1 cellular context compared by ENCODE assay signal in genomic region chr3:114376091-114376490, GRCh38.
TF ChIP-seq lines count a peak whose summit lies in the region.

No MANE protein-coding gene starts in this region.

TF ChIP-seq in HepG2, 621 proteins besides CTCF, POLR2A, EP300 and RAD21:
- 0 out of 2 replicates have a peak, but pooled peaks have one; percentile 8 for TF ChIP-seq CEBPB (IDR thresholded peaks at IDR 0.05; ENCODE audit: borderline replicate concordance, low read depth, low read length)
- TF ChIP-seq NFE2 (CRISPR knock-in tag; IDR thresholded peaks at IDR 0.05), result no peak
- TF ChIP-seq ZNF749 (CRISPR knock-in tag; IDR thresholded peaks at IDR 0.05; ENCODE audit: borderline replicate concordance), result no peak
